In the genomic region with DNA sequence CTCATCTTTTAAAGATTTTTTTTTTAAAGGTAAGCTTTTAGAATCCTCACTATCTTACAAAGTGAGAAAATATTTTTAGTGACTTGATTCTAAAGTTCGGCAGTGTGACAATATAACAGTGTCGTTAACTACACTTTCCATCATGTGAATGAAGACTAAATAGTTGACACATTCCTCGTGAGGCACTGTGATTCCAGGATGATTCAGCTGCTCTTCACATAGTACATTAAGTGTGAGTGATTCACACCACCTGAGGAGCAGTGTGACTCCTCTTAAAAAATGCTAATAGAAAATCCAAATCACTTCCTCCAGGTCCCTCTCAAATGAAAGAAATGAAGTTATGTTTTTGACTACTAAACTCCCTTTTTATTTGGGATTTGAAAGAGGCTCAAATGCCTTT, we compare ENCODE assay signal across 11 cellular contexts.
DNase-seq lines count a peak whose midpoint lies in the region; ATAC-seq and TF ChIP-seq lines count a peak whose summit lies in the region.
"Had no signal": no experiment of that assay in that cellular context is flagged by ENCODE, and none has a peak within 500 bp of the region (broad histone marks: within the 10 kb centered on the region; RNA-seq: fewer than 3 reads in every experiment).

No MANE protein-coding gene starts in this region.

- H3K4me2 ChIP-seq in mesendoderm (ENCODE audit: low read length), result no peak overlapping the region
- H3K4me2 ChIP-seq: GM23338 had no signal

- H3K27me3 ChIP-seq in RWPE2 (ENCODE audit: insufficient read depth, poor library complexity, severe bottlenecking) (no peaks in the 10 kb centered on the region), mesendoderm (ENCODE audit: insufficient read depth, low read length, poor library complexity) (no peaks in the 10 kb centered on the region)

- H2BK120ac ChIP-seq in mesendoderm (ENCODE audit: low read depth, low read length), result no peak overlapping the region

- TF ChIP-seq CTCF in RWPE2 (IDR thresholded peaks at IDR 0.05; ENCODE audit: poor library complexity, severe bottlenecking), result no peak

- no peak overlapping the region for H3K56ac ChIP-seq in mesendoderm (ENCODE audit: low read length)

- no peaks in the 10 kb centered on the region for H3K79me1 ChIP-seq in mesendoderm (ENCODE audit: low read length)

- no CpG with 5 or more reads among the region's 3 CpGs for whole genome bisulfite sequencing in mesendoderm (ENCODE audit: extremely low coverage, insufficient coverage, low lambda C conversion rate)

- H3K27ac ChIP-seq in RWPE2 (ENCODE audit: poor library complexity, severe bottlenecking) (no peak overlapping the region), mesendoderm (ENCODE audit: low read depth, low read length) (no peak overlapping the region)
- H3K27ac ChIP-seq: HL-60 had no signal

- peak; percentile 50; the same call in 1 of the 3 replicates for ATAC-seq in RWPE2 (ENCODE audit: low read depth)
- ATAC-seq in GM21423 (IDR thresholded peaks at IDR 0.05; ENCODE audit: unreplicated experiment), result no peak
- ATAC-seq: CD8-positive, alpha-beta T cell; GM23338 had no signal

- no peaks in the 10 kb centered on the region for H3K4me1 ChIP-seq in RWPE2 (ENCODE audit: insufficient read depth, poor library complexity, severe bottlenecking)
- H3K4me1 ChIP-seq in mesendoderm (ENCODE audit: control insufficient read depth, low read depth, low read length), result no peaks in the 10 kb centered on the region

- H3K36me3 ChIP-seq in RWPE2 (ENCODE audit: low read depth) (no peaks in the 10 kb centered on the region), mesendoderm (ENCODE audit: control insufficient read depth, insufficient read depth, low read length) (no peaks in the 10 kb centered on the region)

- H3K9me3 ChIP-seq in RWPE2 (ENCODE audit: severe bottlenecking), result no peaks in the 10 kb centered on the region

- H2AK5ac ChIP-seq in mesendoderm (ENCODE audit: low read length), result no peak overlapping the region

- DNase-seq in DMS53 treated with DMSO at 0.1 percent for 48 hours (lab: John Stamatoyannopoulos, UW; ENCODE audit: unreplicated experiment), result peak; percentile 8
- DNase-seq in RWPE2 (ENCODE audit: low spot score), result no peak
- peak; percentile 85 for DNase-seq in mesendoderm
- DNase-seq in NCI-H2081 treated with DMSO at 0.1 percent for 48 hours (lab: John Stamatoyannopoulos, UW), result no peak
- DNase-seq in NCI-H2107 treated with DMSO at 0.1 percent for 48 hours (lab: John Stamatoyannopoulos, UW; ENCODE audit: unreplicated experiment), result no peak
- DNase-seq: CD8-positive, alpha-beta T cell; COR-L47; H7 had no signal

- no peak overlapping the region for H2BK5ac ChIP-seq in mesendoderm (ENCODE audit: low read length)

- no peak overlapping the region for H2BK15ac ChIP-seq in mesendoderm (replicated peaks; ENCODE audit: low read depth)

- H3K23ac ChIP-seq in mesendoderm (ENCODE audit: low read length), result no peak overlapping the region

- no peaks in the 10 kb centered on the region for H3K79me2 ChIP-seq in mesendoderm (ENCODE audit: control insufficient read depth, insufficient read depth, low read length)

- no peak overlapping the region for H4K8ac ChIP-seq in mesendoderm (ENCODE audit: low read depth, low read length)

- H3K4me3 ChIP-seq in RWPE2 (ENCODE audit: severe bottlenecking) (no peak overlapping the region), mesendoderm (ENCODE audit: low read length) (no peak overlapping the region)
- H3K4me3 ChIP-seq: GM23338 had no signal

- H3K4ac ChIP-seq in mesendoderm (ENCODE audit: low read depth, low read length), result no peak overlapping the region

- H4K5ac ChIP-seq in mesendoderm (ENCODE audit: low read length), result no peak overlapping the region

- no peak overlapping the region for H3K9ac ChIP-seq in mesendoderm (ENCODE audit: low read length)

- no peak overlapping the region for H3K18ac ChIP-seq in mesendoderm (ENCODE audit: low read length)

Comparison
In these comparisons a context has a peak if more than half of its experiments do, and no peak if none do; other contexts are left out.
1. DNase-seq: peak in DMS53 treated with DMSO at 0.1 percent for 48 hours (single experiment) and mesendoderm (single experiment); none in RWPE2 (single experiment), NCI-H2081 treated with DMSO at 0.1 percent for 48 hours (single experiment) and NCI-H2107 treated with DMSO at 0.1 percent for 48 hours (single experiment).